ENCODE assay signal across 11 cellular contexts in genomic region chr7:96388620-96389383, GRCh38.
DNase-seq lines count a peak whose midpoint lies in the region; ATAC-seq and TF ChIP-seq lines count a peak whose summit lies in the region.
"Had no signal": no experiment of that assay in that cellular context is flagged by ENCODE, and none has a peak within 500 bp of the region (broad histone marks: within the 10 kb centered on the region; RNA-seq: fewer than 3 reads in every experiment).

No MANE protein-coding gene starts in this region.

- H2AFZ ChIP-seq in PC-9, result no peak overlapping the region

- H3K79me2 ChIP-seq in PC-9 (ENCODE audit: low read depth), result no peaks in the 10 kb centered on the region

- H3K36me3 Mint-ChIP-seq in activated CD4-positive, alpha-beta T cell treated with anti-CD3 and anti-CD28 coated beads for 36 hours (ENCODE audit: low read depth), result no peaks in the 10 kb centered on the region
- H3K36me3 Mint-ChIP-seq: CD4-positive, CD25-positive, alpha-beta regulatory T cell had no signal

- no TSS peak for BruUV-seq in PC-9 (replicated peaks; lab: Mats Ljungman, UMichigan)

- no peaks in the 10 kb centered on the region for H3K36me3 ChIP-seq in PC-9 (ENCODE audit: low read depth)
- H3K36me3 ChIP-seq: prostate gland had no signal

- in situ Hi-C loops in ACHN (cut with HindIII; ENCODE audit: low pct_ligation_motif_present, low pct_unique_long_range_greater_than_20kb, low sequenced_read_pairs), result no loop called here

- H3K27ac ChIP-seq in PC-9 (no peak overlapping the region), epithelial cell of prostate (peak overlapping the region; percentile 68)
- H3K27ac ChIP-seq: prostate gland had no signal

- H3K27me3 Mint-ChIP-seq in activated CD4-positive, alpha-beta T cell treated with anti-CD3 and anti-CD28 coated beads for 36 hours, result peaks cover 2% of the 10 kb centered on the region

- no peaks in the 10 kb centered on the region for H3K27me3 ChIP-seq in PC-9 (ENCODE audit: insufficient read depth, low read depth)

- no peak for TF ChIP-seq CTCF in PC-9 (conservative IDR thresholded peaks at IDR 0.05)

- H3K4me1 ChIP-seq in PC-9 (replicated peaks; ENCODE audit: insufficient read depth), result peaks cover 20% of the 10 kb centered on the region
- H3K4me1 ChIP-seq: prostate gland had no signal

- intact Hi-C loops in PC-9 (cut with micrococcal nuclease; ENCODE audit: unreplicated experiment), result no loop called here
- intact Hi-C loops in activated CD4-positive, alpha-beta T cell treated with anti-CD3 and anti-CD28 coated beads for 36 hours (cut with DNase I, micrococcal nuclease), result no loop called here

- H3K27ac Mint-ChIP-seq in activated CD4-positive, alpha-beta T cell treated with anti-CD3 and anti-CD28 coated beads for 36 hours, result no peak overlapping the region
- H3K27ac Mint-ChIP-seq: CD4-positive, CD25-positive, alpha-beta regulatory T cell; stimulated activated naive CD8-positive, alpha-beta T cell treated with anti-CD3 and anti-CD28 coated beads, Interleukin-15, Interleukin-2, amounts not matched to agents 100 ng/mL and 50 ng/mL, for 24 hours had no signal

- peaks cover 11% of the 10 kb centered on the region for H3F3A ChIP-seq in PC-9 (ENCODE audit: insufficient read depth, low read depth)

- DNase-seq in ACHN (peak; percentile 66), PC-9 (no peak), epithelial cell of prostate (ENCODE audit: low read depth, low spot score) (peak; percentile 10), lung microvascular endothelial cell (ENCODE audit: low read depth in 2 of 2) (peak; percentile 78 to 95), NCI-H128 (lab: John Stamatoyannopoulos, UW; ENCODE audit: unreplicated experiment) (no peak), NCI-H146 (lab: John Stamatoyannopoulos, UW) (no peak)
- DNase-seq in activated CD4-positive, alpha-beta T cell treated with anti-CD3 and anti-CD28 coated beads for 36 hours, result no peak
- DNase-seq: CD4-positive, CD25-positive, alpha-beta regulatory T cell had no signal

- peak overlapping the region; percentile 41; the same call in 1 of the 2 replicates for H3K4me2 ChIP-seq in PC-9

- H3K9me3 Mint-ChIP-seq in activated CD4-positive, alpha-beta T cell treated with anti-CD3 and anti-CD28 coated beads for 36 hours (ENCODE audit: low read depth), result no peaks in the 10 kb centered on the region
- H3K9me3 Mint-ChIP-seq: stimulated activated naive CD8-positive, alpha-beta T cell treated with anti-CD3 and anti-CD28 coated beads, Interleukin-15, Interleukin-2, amounts not matched to agents 100 ng/mL and 50 ng/mL, for 24 hours had no signal

- no peak overlapping the region for H3K4me3 Mint-ChIP-seq in activated CD4-positive, alpha-beta T cell treated with anti-CD3 and anti-CD28 coated beads for 36 hours
- H3K4me3 Mint-ChIP-seq: CD4-positive, CD25-positive, alpha-beta regulatory T cell; stimulated activated naive CD8-positive, alpha-beta T cell treated with anti-CD3 and anti-CD28 coated beads, Interleukin-15, Interleukin-2, amounts not matched to agents 100 ng/mL and 50 ng/mL, for 24 hours had no signal

- ATAC-seq in activated CD4-positive, alpha-beta T cell treated with anti-CD3 and anti-CD28 coated beads for 36 hours, result no peak
- ATAC-seq in esophagus mucosa, result no peak

- CTCF ChIA-PET in PC-9 (lab: Charles Lee), result no interaction called here
- CTCF ChIA-PET in activated CD4-positive, alpha-beta T cell treated with anti-CD3 and anti-CD28 coated beads for 36 hours (lab: Charles Lee), result interaction anchor here (1.0 to 1.2 kb wide), 2 partner anchors 14 to 258 kb away, joined by 3 read pairs; no protein-coding TSS in a partner anchor

- 0 out of 2 replicates have a peak, but pooled peaks cover 3% of the 10 kb centered on the region for H3K9me3 ChIP-seq in PC-9 (ENCODE audit: insufficient read depth, low read depth)
- H3K9me3 ChIP-seq: prostate gland had no signal

- H3K4me3 ChIP-seq in PC-9, result no peak overlapping the region
- H3K4me3 ChIP-seq: prostate gland had no signal

- no peaks in the 10 kb centered on the region for H3K9me2 ChIP-seq in PC-9 (ENCODE audit: insufficient read depth)

- no peaks in the 10 kb centered on the region for H3K4me1 Mint-ChIP-seq in activated CD4-positive, alpha-beta T cell treated with anti-CD3 and anti-CD28 coated beads for 36 hours
- H3K4me1 Mint-ChIP-seq: CD4-positive, CD25-positive, alpha-beta regulatory T cell had no signal

- POLR2A ChIA-PET in PC-9 (lab: Charles Lee; ENCODE audit: unreplicated experiment), result no interaction called here
- POLR2A ChIA-PET in activated CD4-positive, alpha-beta T cell treated with anti-CD3 and anti-CD28 coated beads for 36 hours (lab: Charles Lee), result no interaction called here

- H4K20me1 ChIP-seq in PC-9 (ENCODE audit: insufficient read depth), result no peaks in the 10 kb centered on the region

Comparison
In these comparisons a context has a peak if more than half of its experiments do, and no peak if none do; other contexts are left out.
1. DNase-seq: peak in ACHN (single experiment), epithelial cell of prostate (single experiment) and lung microvascular endothelial cell (2 of 2); none in PC-9 (0 of 2), NCI-H128 (single experiment), activated CD4-positive, alpha-beta T cell treated with anti-CD3 and anti-CD28 coated beads for 36 hours (single experiment) and NCI-H146 (single experiment).